Comparison of ENCODE assay signal across 1 cellular context in the genomic region with DNA sequence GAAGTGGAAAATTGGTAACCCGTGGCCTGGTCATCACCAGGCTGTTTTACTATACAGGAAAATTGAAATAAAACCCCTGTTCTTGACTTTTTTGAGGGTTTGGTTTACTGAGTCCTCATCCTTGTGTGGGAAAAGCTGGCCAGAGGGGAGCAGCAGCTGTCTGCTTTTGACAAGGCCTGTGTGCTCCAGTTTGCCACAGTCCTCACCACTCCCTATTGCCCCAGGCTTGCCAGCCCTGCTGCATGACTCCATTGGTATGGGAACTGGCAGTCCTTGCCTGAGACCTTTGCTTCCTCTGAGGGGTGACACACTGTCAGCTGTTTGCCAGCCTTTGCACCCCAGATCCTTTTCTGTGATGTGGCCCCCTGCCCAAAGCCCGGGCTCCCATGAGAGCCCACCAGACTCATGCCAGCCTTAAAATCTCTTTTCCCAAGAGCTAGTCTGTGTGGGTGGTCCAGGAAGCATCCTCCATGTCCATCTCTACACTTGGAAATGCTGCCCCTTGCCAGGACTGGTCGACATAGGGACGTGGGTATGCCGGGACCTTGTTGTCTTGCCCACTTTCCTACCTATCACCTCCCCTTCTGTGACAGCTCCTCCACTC.
TF ChIP-seq lines count a peak whose summit lies in the region.

No MANE protein-coding gene starts in this region.

TF ChIP-seq in HCT116, 20 proteins besides CTCF, POLR2A, EP300 and RAD21 (continued from another document):
- TF ChIP-seq, protein P1, sequence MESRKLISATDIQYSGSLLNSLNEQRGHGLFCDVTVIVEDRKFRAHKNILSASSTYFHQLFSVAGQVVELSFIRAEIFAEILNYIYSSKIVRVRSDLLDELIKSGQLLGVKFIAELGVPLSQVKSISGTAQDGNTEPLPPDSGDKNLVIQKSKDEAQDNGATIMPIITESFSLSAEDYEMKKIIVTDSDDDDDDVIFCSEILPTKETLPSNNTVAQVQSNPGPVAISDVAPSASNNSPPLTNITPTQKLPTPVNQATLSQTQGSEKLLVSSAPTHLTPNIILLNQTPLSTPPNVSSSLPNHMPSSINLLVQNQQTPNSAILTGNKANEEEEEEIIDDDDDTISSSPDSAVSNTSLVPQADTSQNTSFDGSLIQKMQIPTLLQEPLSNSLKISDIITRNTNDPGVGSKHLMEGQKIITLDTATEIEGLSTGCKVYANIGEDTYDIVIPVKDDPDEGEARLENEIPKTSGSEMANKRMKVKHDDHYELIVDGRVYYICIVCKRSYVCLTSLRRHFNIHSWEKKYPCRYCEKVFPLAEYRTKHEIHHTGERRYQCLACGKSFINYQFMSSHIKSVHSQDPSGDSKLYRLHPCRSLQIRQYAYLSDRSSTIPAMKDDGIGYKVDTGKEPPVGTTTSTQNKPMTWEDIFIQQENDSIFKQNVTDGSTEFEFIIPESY (IDR thresholded peaks at IDR 0.05; ENCODE audit: extremely low read depth, insufficient replicate concordance, low read length), result no peak
- TF ChIP-seq EGR1 (IDR thresholded peaks at IDR 0.05; ENCODE audit: low read depth), result no peak
